In genomic region chr13:40331802-40332201, GRCh38 we compare ENCODE assay signal across 29 cellular contexts.
"Had no signal": no experiment of that assay in that cellular context is flagged by ENCODE, and none has a peak within 500 bp of the region (broad histone marks: within the 10 kb centered on the region; RNA-seq: fewer than 3 reads in every experiment).

No MANE protein-coding gene starts in this region.

- H3K4me2 ChIP-seq: neural progenitor cell had no signal

- H3K4me1 ChIP-seq: colonic mucosa, neural progenitor cell, parathyroid adenoma, prostate gland, testis, tibial artery had no signal

- DNase-seq: colonic mucosa; effector CD8-positive, alpha-beta T cell; endodermal cell; esophagus squamous epithelium; foreskin melanocyte; glutamatergic neuron; heart right ventricle; hippocampal formation; left ventricle myocardium superior; lower lobe of right lung; midbrain; naive thymus-derived CD4-positive, alpha-beta T cell; sigmoid colon; spleen; stimulated activated CD4-positive, alpha-beta T cell treated with anti-CD3 and anti-CD28 coated beads, Interleukin-4, amount 100 ng/mL, for 4 hours; stimulated activated naive CD8-positive, alpha-beta T cell treated with anti-CD3 and anti-CD28 coated beads, Interleukin-15, Interleukin-2, amounts not matched to agents 100 U/mL and 50 U/mL, for 24 hours; substantia nigra; testis; tibial artery; upper lobe of left lung had no signal

- FAIRE-seq: islet of Langerhans, urothelium cell line had no signal

- H3K27ac Mint-ChIP-seq: dendritic cell treated with granulocyte-macrophage colony-stimulating factor and Interleukin-4, amounts not matched to agents 40 ng/mL and 50 ng/mL, for 4 days; endodermal cell; nephron; neural progenitor cell; stimulated activated memory B cell treated with anti-CD40 and anti-IgM and Interleukin-4, amounts not matched to agents 10 μg/mL and 1 μg/mL and 100 μg/mL, for 72 hours had no signal

- H3K4me1 Mint-ChIP-seq: nephron had no signal

- H2AFZ ChIP-seq: neural progenitor cell, parathyroid adenoma had no signal

- H3K36me3 ChIP-seq: colonic mucosa, esophagus squamous epithelium, heart right ventricle, lower lobe of right lung, neural progenitor cell, prostate gland, right atrium auricular region, sigmoid colon, spleen, tibial artery, upper lobe of left lung had no signal

- H3K79me2 ChIP-seq: parathyroid adenoma had no signal

- H3K9me3 ChIP-seq: colonic mucosa, esophagus squamous epithelium, heart right ventricle, lower lobe of right lung, prostate gland, right atrium auricular region, sigmoid colon, spleen, testis, tibial artery, upper lobe of left lung had no signal

- H3K4me3 ChIP-seq: colonic mucosa, esophagus squamous epithelium, heart right ventricle, lower lobe of right lung, neural progenitor cell, prostate gland, right atrium auricular region, sigmoid colon, spleen, testis, tibial artery, upper lobe of left lung had no signal

- H3K27me3 Mint-ChIP-seq: naive thymus-derived CD4-positive, alpha-beta T cell had no signal

- H3K9ac ChIP-seq: neural progenitor cell, parathyroid adenoma had no signal

- H3K27ac ChIP-seq: colonic mucosa, esophagus squamous epithelium, heart right ventricle, lower lobe of right lung, neural progenitor cell, parathyroid adenoma, prostate gland, right atrium auricular region, sigmoid colon, spleen, testis, tibial artery, upper lobe of left lung had no signal

- H3K27me3 ChIP-seq: colonic mucosa, esophagus squamous epithelium, heart right ventricle, neural progenitor cell, right atrium auricular region, sigmoid colon, spleen, testis, tibial artery, upper lobe of left lung had no signal

- ATAC-seq: heart right ventricle; left ventricle myocardium superior; lower lobe of right lung; naive thymus-derived CD4-positive, alpha-beta T cell; stimulated activated memory B cell treated with anti-CD40 and anti-IgM and Interleukin-4, amounts not matched to agents 10 μg/mL and 1 μg/mL and 100 μg/mL, for 72 hours; stimulated activated naive CD8-positive, alpha-beta T cell treated with anti-CD3 and anti-CD28 coated beads, Interleukin-15, Interleukin-2, amounts not matched to agents 100 U/mL and 50 U/mL, for 24 hours had no signal

- H3K9me3 Mint-ChIP-seq: dendritic cell treated with granulocyte-macrophage colony-stimulating factor and Interleukin-4, amounts not matched to agents 40 ng/mL and 50 ng/mL, for 4 days; nephron; stimulated activated memory B cell treated with anti-CD40 and anti-IgM and Interleukin-4, amounts not matched to agents 10 μg/mL and 1 μg/mL and 100 μg/mL, for 72 hours had no signal

- H3K4me3 Mint-ChIP-seq: dendritic cell treated with granulocyte-macrophage colony-stimulating factor and Interleukin-4, amounts not matched to agents 40 ng/mL and 50 ng/mL, for 4 days; endodermal cell; naive thymus-derived CD4-positive, alpha-beta T cell; nephron; neural progenitor cell; stimulated activated memory B cell treated with anti-CD40 and anti-IgM and Interleukin-4, amounts not matched to agents 10 μg/mL and 1 μg/mL and 100 μg/mL, for 72 hours had no signal

- H3K36me3 Mint-ChIP-seq: neural progenitor cell; stimulated activated memory B cell treated with anti-CD40 and anti-IgM and Interleukin-4, amounts not matched to agents 10 μg/mL and 1 μg/mL and 100 μg/mL, for 72 hours had no signal
